ENCODE assay signal across 31 cellular contexts in genomic region chrX:22889824-22890223, GRCh38.
"Had no signal": no experiment of that assay in that cellular context is flagged by ENCODE, and none has a peak within 500 bp of the region (broad histone marks: within the 10 kb centered on the region; RNA-seq: fewer than 3 reads in every experiment).

No MANE protein-coding gene starts in this region.

- H3K27ac ChIP-seq: esophagus muscularis mucosa, foreskin keratinocyte, heart right ventricle, left lung, lower lobe of right lung, neutrophil, pancreas, prostate gland, skin epidermis, thoracic aorta had no signal

- ATAC-seq: foreskin keratinocyte; heart right ventricle; left lung; lower lobe of right lung; mucosa of descending colon; natural killer cell treated with Interleukin-12 subunit alpha and Interleukin-12 subunit beta and Interleukin-15 and Interleukin-18, amount 100 ng/mL, for 72 hours; pancreas; sciatic nerve; stimulated activated effector memory CD8-positive, alpha-beta T cell treated with anti-CD3 and anti-CD28 coated beads, Interleukin-12 subunit alpha, Interleukin-12 subunit beta, amount 100 ng/mL, for 72 hours; T-helper 17 cell; WTC11 had no signal

- H3K9me3 ChIP-seq: esophagus muscularis mucosa, heart right ventricle, left lung, lower lobe of right lung, mucosa of descending colon, neutrophil, pancreas, prostate gland, thoracic aorta had no signal

- H3K27me3 ChIP-seq: esophagus muscularis mucosa, foreskin keratinocyte, left lung, neutrophil had no signal

- H3K4me1 ChIP-seq: esophagus muscularis mucosa, foreskin keratinocyte, heart right ventricle, left lung, lower lobe of right lung, pancreas, prostate gland had no signal

- H3K4me3 ChIP-seq: esophagus muscularis mucosa, heart right ventricle, left lung, lower lobe of right lung, mucosa of descending colon, pancreas, prostate gland, skin epidermis, thoracic aorta had no signal

- H3K36me3 ChIP-seq: esophagus muscularis mucosa, heart right ventricle, left lung, lower lobe of right lung, neutrophil, pancreas, prostate gland, thoracic aorta had no signal

- DNase-seq: activated CD4-positive, alpha-beta memory T cell treated with anti-CD3 and anti-CD28 coated beads, Interleukin-2, amount 10 ng/mL, durations not matched to agents 7 days and 5 days; activated CD4-positive, alpha-beta T cell treated with anti-CD3 and anti-CD28 coated beads for 1 hour; activated CD4-positive, alpha-beta T cell treated with anti-CD3 and anti-CD28 coated beads, Interleukin-2, amount 10 ng/mL, durations not matched to agents 7 days and 5 days; activated CD8-positive, alpha-beta memory T cell treated with anti-CD3 and anti-CD28 coated beads, Interleukin-2, amount 50 U/mL, for 48 hours; activated gamma-delta T cell; activated naive CD4-positive, alpha-beta T cell treated with anti-CD3 and anti-CD28 coated beads, Interleukin-2, amount 50 U/mL, for 16 hours; activated T-cell treated with anti-CD3 and anti-CD28 coated beads, Interleukin-2, amount 50 U/mL, for 24 hours; amniotic stem cell; caudate nucleus; cortex of kidney; foreskin keratinocyte; kidney glomerular epithelial cell; left lung; lower lobe of right lung; mucosa of descending colon; pancreas; retina; stimulated activated CD4-positive, alpha-beta T cell treated with anti-CD3 and anti-CD28 coated beads, Interleukin-12 subunit alpha, Interleukin-12 subunit beta, amount 100 ng/mL, for 4 hours; stimulated activated CD4-positive, alpha-beta T cell treated with anti-CD3 and anti-CD28 coated beads, Interleukin-4, amount 100 ng/mL, for 24 hours; T-helper 17 cell; trophoblast cell had no signal
